9 cellular contexts compared by ENCODE assay signal in the genomic region with DNA sequence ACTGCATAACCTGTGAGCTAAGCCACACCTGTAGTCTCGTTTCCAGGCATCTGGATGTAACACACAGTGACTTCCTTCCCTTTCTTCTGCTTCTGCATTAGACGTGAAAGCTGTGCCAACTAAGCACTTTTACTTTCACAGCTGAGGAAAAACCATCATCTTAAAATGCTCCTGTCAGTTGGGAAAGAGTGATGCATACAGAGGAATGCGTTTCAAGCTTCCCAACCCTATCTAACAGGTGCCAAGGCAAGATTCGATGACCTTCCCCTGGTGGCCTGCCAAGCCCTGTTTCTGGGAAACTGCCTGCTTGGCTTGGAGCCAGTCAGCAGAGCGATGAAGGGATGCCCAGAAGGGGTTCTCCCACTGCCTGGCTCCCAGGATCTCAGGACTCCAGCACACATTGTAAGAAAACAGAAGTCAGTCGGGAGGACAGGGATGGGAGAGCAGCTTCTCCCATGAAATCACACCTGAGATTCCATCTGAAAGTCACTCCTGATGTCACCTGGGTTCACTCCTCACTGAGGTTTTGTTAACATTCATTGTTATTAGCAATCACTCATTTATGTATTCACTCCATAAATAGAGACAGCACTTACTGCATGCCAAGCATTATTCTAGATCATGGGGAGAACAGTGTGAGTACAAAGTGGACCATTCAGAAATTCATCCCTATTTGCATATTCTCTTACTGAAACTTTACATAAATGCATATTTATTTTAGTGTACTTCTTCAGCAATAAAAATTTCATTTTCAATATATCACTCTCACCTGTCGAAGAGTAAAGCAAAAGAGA.
DNase-seq lines count a peak whose midpoint lies in the region; FAIRE-seq and TF ChIP-seq lines count a peak whose summit lies in the region.
"Had no signal": no experiment of that assay in that cellular context is flagged by ENCODE, and none has a peak within 500 bp of the region (broad histone marks: within the 10 kb centered on the region; RNA-seq: fewer than 3 reads in every experiment).

No MANE protein-coding gene starts in this region.

- no peaks in the 10 kb centered on the region for H3K9me1 ChIP-seq in endothelial cell of umbilical vein (replicated peaks; ENCODE audit: control insufficient read depth, extremely low read depth, insufficient read depth, low read length)

- H3K9ac ChIP-seq in endothelial cell of umbilical vein (replicated peaks; ENCODE audit: extremely low read depth, insufficient read depth, low read length): peak overlapping the region; percentile 38

- intact Hi-C loops in endothelial cell of umbilical vein (cut with micrococcal nuclease) (loop anchor here (5.0 kb wide), 2 partner anchors 112 to 267 kb away; no protein-coding TSS in a partner anchor), spleen (cut with DNase I; ENCODE audit: low total_unique reads) (no loop called here)

- POLR2A ChIA-PET in endothelial cell of umbilical vein (lab: Charles Lee): no interaction called here

- TF ChIP-seq POLR2A in endothelial cell of umbilical vein (IDR thresholded peaks at IDR 0.05; ENCODE audit: low read depth, low read length) (no peak), spleen (IDR thresholded peaks at IDR 0.05) (no peak)

- WGBS in spleen, 5 donors: 21 to 28% (median 25%) methylated on average over 6 to 7 of the region's 7 CpGs

- H3K9me3 ChIP-seq in BE2C (no peaks in the 10 kb centered on the region), endothelial cell of umbilical vein (replicated peaks; ENCODE audit: control insufficient read depth, insufficient read depth, low read length) (no peaks in the 10 kb centered on the region), spleen (no peaks in the 10 kb centered on the region)

- H3K4me3 ChIP-seq in BE2C (ENCODE audit: low read depth, low read length): no peak overlapping the region
- no peak overlapping the region for H3K4me3 ChIP-seq in endothelial cell of umbilical vein (replicated peaks in 1 of 3; ENCODE audit: insufficient read depth in 1 of 3, low read depth in 1 of 3, low read length in 3 of 3)
- no peak overlapping the region for H3K4me3 ChIP-seq in spleen

- no peaks in the 10 kb centered on the region for H3K79me2 ChIP-seq in endothelial cell of umbilical vein (ENCODE audit: control insufficient read depth, insufficient read depth, low read length)

- H3K36me3 ChIP-seq in BE2C (no peaks in the 10 kb centered on the region), endothelial cell of umbilical vein (ENCODE audit: control insufficient read depth in 2 of 2, extremely low read depth in 1 of 2, insufficient read depth in 2 of 2, low read length in 2 of 2) (no peaks in the 10 kb centered on the region), spleen (no peaks in the 10 kb centered on the region)

- H3K27me3 ChIP-seq in BE2C (no peaks in the 10 kb centered on the region), endothelial cell of umbilical vein (ENCODE audit: control insufficient read depth in 2 of 2, insufficient read depth in 2 of 2, low read length in 2 of 2) (no peaks in the 10 kb centered on the region), spleen (replicated peaks in 1 of 7) (no peaks in the 10 kb centered on the region)

- DNase-seq in BE2C: peak; percentile 12
- peak; percentile 56 for DNase-seq in NCI-H2196 (lab: John Stamatoyannopoulos, UW; ENCODE audit: unreplicated experiment)
- peak; percentile 83 for DNase-seq in endothelial cell of umbilical vein (ENCODE audit: low read depth, low spot score)
- peak; percentile 96 for DNase-seq in myocyte (ENCODE audit: low read depth)
- DNase-seq in effector CD8-positive, alpha-beta T cell (lab: John Stamatoyannopoulos, UW): no peak
- no peak for DNase-seq in spleen
- DNase-seq in UCSD-AML1 (lab: John Stamatoyannopoulos, UW; ENCODE audit: unreplicated experiment): no peak
- DNase-seq in AML-193 (lab: John Stamatoyannopoulos, UW): no peak
- DNase-seq: activated CD8-positive, alpha-beta memory T cell treated with anti-CD3 and anti-CD28 coated beads, Interleukin-2, amount 50 U/mL, for 48 hours had no signal

- no TSS peak for BruUV-seq in endothelial cell of umbilical vein (replicated peaks; lab: Mats Ljungman, UMichigan)

- H3K4me2 ChIP-seq in endothelial cell of umbilical vein (ENCODE audit: insufficient read depth, low read length): peak overlapping the region; percentile 57

- dilution Hi-C loops in endothelial cell of umbilical vein (cut with MboI; ENCODE audit: extremely low pct_ligation_motif_present, low sequenced_read_pairs): no loop called here

- CTCF ChIA-PET in endothelial cell of umbilical vein (lab: Charles Lee): interaction anchor here (0.8 to 3.3 kb wide), 5 partner anchors 11 to 113 kb away, joined by 3 to 30 read pairs (median 5); no protein-coding TSS in a partner anchor

- no peak for TF ChIP-seq CTCF in BE2C (IDR thresholded peaks at IDR 0.05; ENCODE audit: low read depth, low read length)
- TF ChIP-seq CTCF in endothelial cell of umbilical vein (IDR thresholded peaks at IDR 0.05; ENCODE audit: extremely low read depth in 1 of 2, insufficient read depth in 1 of 2, low read depth in 1 of 2, low read length in 2 of 2): no peak
- TF ChIP-seq CTCF in spleen (IDR thresholded peaks at IDR 0.05 in 8 of 11, conservative IDR thresholded peaks at IDR 0.05 in 3 of 11): no peak

- H2AFZ ChIP-seq in endothelial cell of umbilical vein (ENCODE audit: low read depth, low read length): no peak overlapping the region

- peak; percentile 63 for FAIRE-seq in endothelial cell of umbilical vein (lab: Jason Lieb, UNC)

- H3K27ac ChIP-seq in endothelial cell of umbilical vein (ENCODE audit: insufficient read depth, low read depth, low read length) (peak overlapping the region; percentile 57), spleen (no peak overlapping the region)

- no peaks in the 10 kb centered on the region for H4K20me1 ChIP-seq in endothelial cell of umbilical vein (replicated peaks; ENCODE audit: control insufficient read depth, extremely low read depth, insufficient read depth, low read length)

- H3K4me1 ChIP-seq in BE2C (no peaks in the 10 kb centered on the region), endothelial cell of umbilical vein (ENCODE audit: control insufficient read depth, extremely low read depth, insufficient read depth, low read length) (peaks cover 22% of the 10 kb centered on the region), spleen (peaks cover 0 to 10% (median 5%) of the 10 kb centered on the region in 6 donors)

TF ChIP-seq in endothelial cell of umbilical vein, 7 proteins besides CTCF, POLR2A, EP300 and RAD21:
- TF ChIP-seq, protein P1, sequence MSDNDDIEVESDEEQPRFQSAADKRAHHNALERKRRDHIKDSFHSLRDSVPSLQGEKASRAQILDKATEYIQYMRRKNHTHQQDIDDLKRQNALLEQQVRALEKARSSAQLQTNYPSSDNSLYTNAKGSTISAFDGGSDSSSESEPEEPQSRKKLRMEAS (IDR thresholded peaks at IDR 0.05; ENCODE audit: insufficient read depth, insufficient read length): no peak
- no peak for TF ChIP-seq POLR2AphosphoS5 (IDR thresholded peaks at IDR 0.05; ENCODE audit: insufficient read depth, low read depth, low read length)
TF ChIP-seq in endothelial cell of umbilical vein: peak in this region for 0.

Comparison
In these comparisons a context has a peak if more than half of its experiments do, and no peak if none do; other contexts are left out.
1. DNase-seq: peak in BE2C (single experiment), NCI-H2196 (single experiment), endothelial cell of umbilical vein (single experiment) and myocyte (single experiment); none in effector CD8-positive, alpha-beta T cell (single experiment), spleen (single experiment), UCSD-AML1 (single experiment) and AML-193 (0 of 2).